ENCODE assay signal across 10 cellular contexts in the genomic region with DNA sequence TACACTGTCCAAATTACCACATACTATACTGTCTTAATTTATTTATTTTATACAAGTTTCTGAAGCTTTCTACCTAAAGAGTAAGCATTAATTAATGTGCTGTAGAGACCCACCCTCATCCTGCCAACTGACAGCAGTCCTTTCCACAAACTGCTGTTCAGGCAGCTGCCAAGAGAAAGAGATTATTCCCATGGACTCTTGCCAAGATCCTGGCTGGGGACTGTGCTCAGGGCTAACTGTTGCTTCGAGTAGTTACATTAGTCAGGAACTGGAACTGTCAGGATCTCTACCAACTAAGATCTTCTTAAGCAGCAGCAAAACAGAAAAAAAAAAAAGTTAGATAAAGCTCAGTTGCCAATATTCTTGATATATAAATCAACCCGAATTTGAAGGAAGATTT.
DNase-seq lines count a peak whose midpoint lies in the region; ATAC-seq and TF ChIP-seq lines count a peak whose summit lies in the region.
"Had no signal": no experiment of that assay in that cellular context is flagged by ENCODE, and none has a peak within 500 bp of the region (broad histone marks: within the 10 kb centered on the region; RNA-seq: fewer than 3 reads in every experiment).

No MANE protein-coding gene starts in this region.

- intact Hi-C loops in CD4-positive, alpha-beta memory T cell (cut with micrococcal nuclease): no loop called here

- no peaks in the 10 kb centered on the region for H3K9me3 Mint-ChIP-seq in natural killer cell treated with Interleukin-12 subunit alpha and Interleukin-12 subunit beta and Interleukin-15 and Interleukin-18, amount 100 ng/mL, for 72 hours
- peaks cover 0 to 5% (median 0%) of the 10 kb centered on the region in 8 donors for H3K9me3 Mint-ChIP-seq in CD4-positive, alpha-beta memory T cell
- no peaks in the 10 kb centered on the region for H3K9me3 Mint-ChIP-seq in type B pancreatic cell
- H3K9me3 Mint-ChIP-seq: GM23338 had no signal

- H3K36me3 ChIP-seq in MG63 (no peaks in the 10 kb centered on the region), RWPE2 (ENCODE audit: low read depth) (no peaks in the 10 kb centered on the region), right atrium auricular region (no peaks in the 10 kb centered on the region)
- H3K36me3 ChIP-seq in CD4-positive, alpha-beta memory T cell (ENCODE audit: insufficient read depth, low read length): no peaks in the 10 kb centered on the region
- H3K36me3 ChIP-seq: upper lobe of left lung had no signal

- no peaks in the 10 kb centered on the region for H3K36me3 Mint-ChIP-seq in natural killer cell treated with Interleukin-12 subunit alpha and Interleukin-12 subunit beta and Interleukin-15 and Interleukin-18, amount 100 ng/mL, for 72 hours
- H3K36me3 Mint-ChIP-seq in CD4-positive, alpha-beta memory T cell: no peaks in the 10 kb centered on the region
- no peaks in the 10 kb centered on the region for H3K36me3 Mint-ChIP-seq in type B pancreatic cell

- no peak overlapping the region for H3K4me3 Mint-ChIP-seq in natural killer cell treated with Interleukin-12 subunit alpha and Interleukin-12 subunit beta and Interleukin-15 and Interleukin-18, amount 100 ng/mL, for 72 hours
- H3K4me3 Mint-ChIP-seq in CD4-positive, alpha-beta memory T cell: no peak overlapping the region
- H3K4me3 Mint-ChIP-seq in type B pancreatic cell: no peak overlapping the region
- H3K4me3 Mint-ChIP-seq: GM23338 had no signal

- no peaks in the 10 kb centered on the region for H3K27me3 ChIP-seq in MG63
- no peaks in the 10 kb centered on the region for H3K27me3 ChIP-seq in RWPE2 (ENCODE audit: insufficient read depth, poor library complexity, severe bottlenecking)
- H3K27me3 ChIP-seq in right atrium auricular region: no peaks in the 10 kb centered on the region
- H3K27me3 ChIP-seq in CD4-positive, alpha-beta memory T cell (ENCODE audit: insufficient read depth, low read length): no peaks in the 10 kb centered on the region
- H3K27me3 ChIP-seq: upper lobe of left lung had no signal

- no peaks in the 10 kb centered on the region for H3K4me1 Mint-ChIP-seq in natural killer cell treated with Interleukin-12 subunit alpha and Interleukin-12 subunit beta and Interleukin-15 and Interleukin-18, amount 100 ng/mL, for 72 hours (ENCODE audit: low read depth in 2 of 2)
- H3K4me1 Mint-ChIP-seq in CD4-positive, alpha-beta memory T cell: no peaks in the 10 kb centered on the region
- H3K4me1 Mint-ChIP-seq in type B pancreatic cell (ENCODE audit: unreplicated experiment): peaks cover 38% of the 10 kb centered on the region

- H3K4me1 ChIP-seq in RWPE2 (ENCODE audit: insufficient read depth, poor library complexity, severe bottlenecking) (no peaks in the 10 kb centered on the region), right atrium auricular region (peaks cover 0 to 17% of the 10 kb centered on the region in 2 donors)
- H3K4me1 ChIP-seq in CD4-positive, alpha-beta memory T cell (ENCODE audit: insufficient read depth, low read length): no peaks in the 10 kb centered on the region

- POLR2A ChIA-PET in CD4-positive, alpha-beta memory T cell (lab: Charles Lee; ENCODE audit: partially characterized antibody): no interaction called here

- no peak overlapping the region for H3K27ac Mint-ChIP-seq in natural killer cell treated with Interleukin-12 subunit alpha and Interleukin-12 subunit beta and Interleukin-15 and Interleukin-18, amount 100 ng/mL, for 72 hours
- no peak overlapping the region for H3K27ac Mint-ChIP-seq in CD4-positive, alpha-beta memory T cell
- no peak overlapping the region for H3K27ac Mint-ChIP-seq in type B pancreatic cell
- H3K27ac Mint-ChIP-seq: GM23338 had no signal

- DNase-seq in AG08396 (ENCODE audit: low spot score) (peak; percentile 34), MG63 (peak; percentile 84), RWPE2 (ENCODE audit: low spot score) (no peak), right atrium auricular region (ENCODE audit: low spot score) (peak; percentile 64), type B pancreatic cell (ENCODE audit: extremely low spot score, unreplicated experiment) (no peak)
- no peak for DNase-seq in natural killer cell treated with Interleukin-12 subunit alpha and Interleukin-12 subunit beta and Interleukin-15 and Interleukin-18, amount 100 ng/mL, for 72 hours (ENCODE audit: low spot score)
- DNase-seq in CD4-positive, alpha-beta memory T cell: no peak
- no peak for DNase-seq in stimulated activated CD8-positive, alpha-beta memory T cell treated with anti-CD3 and anti-CD28 coated beads, Interleukin-4, amount 100 ng/mL, for 48 hours

- no peaks in the 10 kb centered on the region for H3K27me3 Mint-ChIP-seq in natural killer cell treated with Interleukin-12 subunit alpha and Interleukin-12 subunit beta and Interleukin-15 and Interleukin-18, amount 100 ng/mL, for 72 hours
- no peaks in the 10 kb centered on the region for H3K27me3 Mint-ChIP-seq in CD4-positive, alpha-beta memory T cell
- no peaks in the 10 kb centered on the region for H3K27me3 Mint-ChIP-seq in type B pancreatic cell

- no peak overlapping the region for H3K27ac ChIP-seq in RWPE2 (ENCODE audit: poor library complexity, severe bottlenecking)
- no peak overlapping the region for H3K27ac ChIP-seq in right atrium auricular region
- no peak overlapping the region for H3K27ac ChIP-seq in CD4-positive, alpha-beta memory T cell (ENCODE audit: low read depth, low read length)
- H3K27ac ChIP-seq: upper lobe of left lung had no signal

- CTCF ChIA-PET in CD4-positive, alpha-beta memory T cell (lab: Charles Lee; ENCODE audit: partially characterized antibody): no interaction called here

- H3K9me3 ChIP-seq in MG63: no peaks in the 10 kb centered on the region
- no peaks in the 10 kb centered on the region for H3K9me3 ChIP-seq in RWPE2 (ENCODE audit: severe bottlenecking)
- H3K9me3 ChIP-seq in right atrium auricular region: no peaks in the 10 kb centered on the region
- no peaks in the 10 kb centered on the region for H3K9me3 ChIP-seq in CD4-positive, alpha-beta memory T cell (ENCODE audit: control insufficient read depth in 1 of 2, low read length in 2 of 2)
- H3K9me3 ChIP-seq: upper lobe of left lung had no signal

- peak; percentile 42; the same call in 2 of the 3 replicates for ATAC-seq in RWPE2 (ENCODE audit: low read depth)
- no peak for ATAC-seq in natural killer cell treated with Interleukin-12 subunit alpha and Interleukin-12 subunit beta and Interleukin-15 and Interleukin-18, amount 100 ng/mL, for 72 hours
- ATAC-seq: GM23338 had no signal

- H3K4me3 ChIP-seq in MG63: no peak overlapping the region
- H3K4me3 ChIP-seq in RWPE2 (ENCODE audit: severe bottlenecking): no peak overlapping the region
- no peak overlapping the region for H3K4me3 ChIP-seq in right atrium auricular region
- H3K4me3 ChIP-seq in CD4-positive, alpha-beta memory T cell (ENCODE audit: low read length in 2 of 2): no peak overlapping the region
- H3K4me3 ChIP-seq: GM23338, upper lobe of left lung had no signal

- TF ChIP-seq CTCF in RWPE2 (IDR thresholded peaks at IDR 0.05; ENCODE audit: poor library complexity, severe bottlenecking) (no peak), right atrium auricular region (IDR thresholded peaks at IDR 0.05) (no peak), type B pancreatic cell (conservative IDR thresholded peaks at IDR 0.05) (no peak)

Comparison
In these comparisons a context has a peak if more than half of its experiments do, and no peak if none do; other contexts are left out.
1. DNase-seq: peak in AG08396 (single experiment), MG63 (single experiment) and right atrium auricular region (single experiment); none in RWPE2 (single experiment), natural killer cell treated with Interleukin-12 subunit alpha and Interleukin-12 subunit beta and Interleukin-15 and Interleukin-18, amount 100 ng/mL, for 72 hours (single experiment), CD4-positive, alpha-beta memory T cell (0 of 5), type B pancreatic cell (single experiment) and stimulated activated CD8-positive, alpha-beta memory T cell treated with anti-CD3 and anti-CD28 coated beads, Interleukin-4, amount 100 ng/mL, for 48 hours (single experiment).